In the genomic region with DNA sequence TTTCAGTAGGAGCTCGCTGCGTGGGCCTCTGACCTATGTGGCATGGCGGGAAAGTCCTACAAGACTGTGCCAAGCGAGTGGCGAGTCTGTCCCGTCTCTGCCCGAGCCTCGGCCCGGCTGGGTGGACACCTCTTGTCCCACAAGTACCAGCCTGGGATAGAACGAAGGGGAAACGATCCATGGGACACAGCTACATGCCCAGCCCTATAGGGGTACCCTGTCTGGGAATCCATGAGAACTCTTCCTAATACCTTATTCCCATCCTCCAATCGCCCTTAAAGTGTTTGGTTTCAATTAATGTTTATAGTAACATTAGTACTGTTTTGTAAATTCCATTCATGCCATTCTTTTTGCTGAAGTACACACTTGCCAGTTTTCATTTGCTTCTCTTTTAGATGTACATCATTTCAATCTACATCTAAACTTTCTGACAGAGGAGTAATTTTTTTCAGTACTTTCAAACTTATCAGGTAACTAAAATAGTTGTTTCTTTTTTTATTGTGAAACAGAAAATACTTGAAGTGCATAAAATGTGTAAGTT, we compare ENCODE assay signal across 8 cellular contexts. TPM values are rescaled to one million over a fixed set of nuclear protein-coding genes. Genes with fewer than 3 reads are reported as not detected.
A peak's percentile ranks its signal among the peaks of the same experiment; 100 is the strongest.
DNase-seq lines count a peak whose midpoint lies in the region; ATAC-seq, FAIRE-seq and TF ChIP-seq lines count a peak whose summit lies in the region.

No MANE protein-coding gene starts in this region.

- peak; percentile 55 for ATAC-seq in HepG2

- peak overlapping the region; percentile 54 for H3K27ac Mint-ChIP-seq in activated naive CD4-positive, alpha-beta T cell treated with anti-CD3 and anti-CD28 coated beads for 36 hours
- no peak overlapping the region for H3K27ac Mint-ChIP-seq in astrocyte (ENCODE audit: unreplicated experiment)

- H3K4me3 Mint-ChIP-seq in activated naive CD4-positive, alpha-beta T cell treated with anti-CD3 and anti-CD28 coated beads for 36 hours: no peak overlapping the region
- H3K4me3 Mint-ChIP-seq in astrocyte (ENCODE audit: unreplicated experiment): no peak overlapping the region

- H3K79me2 ChIP-seq in astrocyte (ENCODE audit: insufficient read depth, low read length) (peaks cover 36% of the 10 kb centered on the region), HepG2 (ENCODE audit: insufficient read depth, low read length) (peaks cover 8% of the 10 kb centered on the region)

- no peaks in the 10 kb centered on the region for H3K27me3 Mint-ChIP-seq in activated naive CD4-positive, alpha-beta T cell treated with anti-CD3 and anti-CD28 coated beads for 36 hours (ENCODE audit: low read depth)
- no peaks in the 10 kb centered on the region for H3K27me3 Mint-ChIP-seq in astrocyte (ENCODE audit: low read depth, unreplicated experiment)

- H3K4me3 ChIP-seq in astrocyte (ENCODE audit: insufficient read depth, low read depth, low read length) (peak overlapping the region; percentile 92), HepG2 (replicated peaks in 1 of 3; ENCODE audit: insufficient read depth in 1 of 3, low read depth in 2 of 3, low read length in 3 of 3) (peak overlapping the region; percentile 77 to 85 (median 84)), transverse colon (peak overlapping the region; percentile 9 to 84 (median 70))

- H4K20me1 ChIP-seq in astrocyte (ENCODE audit: insufficient read depth, low read length): no peaks in the 10 kb centered on the region
- no peaks in the 10 kb centered on the region for H4K20me1 ChIP-seq in HepG2 (ENCODE audit: insufficient read depth, low read length)

- H3K9me3 Mint-ChIP-seq in activated naive CD4-positive, alpha-beta T cell treated with anti-CD3 and anti-CD28 coated beads for 36 hours: peaks cover 43% of the 10 kb centered on the region
- peaks cover 34% of the 10 kb centered on the region for H3K9me3 Mint-ChIP-seq in astrocyte (ENCODE audit: unreplicated experiment)

- TF ChIP-seq CTCF in astrocyte (IDR thresholded peaks at IDR 0.05; ENCODE audit: insufficient read depth, low read depth, low read length): no peak
- no peak for TF ChIP-seq CTCF in HepG2 (CRISPR knock-in tag; IDR thresholded peaks at IDR 0.05)
- no peak for TF ChIP-seq CTCF in transverse colon (IDR thresholded peaks at IDR 0.05)

- BruUV-seq in HepG2 (replicated peaks; lab: Mats Ljungman, UMichigan): TSS peak; percentile 81

- in situ Hi-C loops in HepG2 (cut with HindIII; ENCODE audit: extremely low pct_ligation_motif_present, low pct_unique_long_range_greater_than_20kb): no loop called here
- in situ Hi-C loops in transverse colon (cut with MboI; ENCODE audit: low pct_ligation_motif_present in 1 of 4, low pct_unique_long_range_greater_than_20kb in 1 of 4, low sequenced_read_pairs in 3 of 4): no loop called here
- in situ Hi-C loops in KBM-7 (cut with MboI; ENCODE audit: low pct_unique_long_range_greater_than_20kb, low sequenced_read_pairs): no loop called here

- 5% methylated on average over 3 of the region's 12 CpGs for WGBS in HepG2 (ENCODE audit: low lambda C conversion rate)
- 34% methylated on average over 12 of the region's 12 CpGs; no CpG with 5 or more reads in 1 of the 2 donors for WGBS in transverse colon (ENCODE audit: low coverage in 1 of 2), 2 donors

- peak overlapping the region; percentile 89 for H3K9ac ChIP-seq in astrocyte (ENCODE audit: low read length)
- peak overlapping the region; percentile 82 for H3K9ac ChIP-seq in HepG2 (ENCODE audit: insufficient read depth, low read depth, low read length)

- DNase-seq in activated naive CD4-positive, alpha-beta T cell treated with anti-CD3 and anti-CD28 coated beads for 36 hours: no peak
- DNase-seq in activated naive CD4-positive, alpha-beta T cell treated with anti-CD3 and anti-CD28 coated beads, Interleukin-2, amount 50 U/mL, for 16 hours: no peak
- peak; percentile 15 for DNase-seq in astrocyte (ENCODE audit: low read depth)
- no peak for DNase-seq in HepG2 (ENCODE audit: low spot score)
- no peak for DNase-seq in transverse colon
- no peak for DNase-seq in KBM-7
- no peak for DNase-seq in stimulated activated CD4-positive, alpha-beta T cell treated with anti-CD3 and anti-CD28 coated beads, Interleukin-2, amount 100 ng/mL, for 48 hours
- no peak for DNase-seq in H4 (ENCODE audit: low spot score)

- peaks cover 4% of the 10 kb centered on the region for H3K4me1 ChIP-seq in astrocyte (ENCODE audit: insufficient read depth, low read length)
- H3K4me1 ChIP-seq in HepG2 (ENCODE audit: insufficient read depth, low read length): peaks cover 19% of the 10 kb centered on the region
- peaks cover 0 to 9% (median 9%) of the 10 kb centered on the region in 4 donors for H3K4me1 ChIP-seq in transverse colon

- H3K4me2 ChIP-seq in astrocyte (ENCODE audit: low read length) (peak overlapping the region; percentile 98), HepG2 (ENCODE audit: low read depth, low read length) (peak overlapping the region; percentile 79)

- CTCF ChIA-PET in activated naive CD4-positive, alpha-beta T cell treated with anti-CD3 and anti-CD28 coated beads for 36 hours (lab: Charles Lee): interaction anchor here (0.6 to 0.7 kb wide), 2 partner anchors 8 to 11 kb away, joined by 3 read pairs; no protein-coding TSS in a partner anchor
- CTCF ChIA-PET in HepG2 (lab: Yijun Ruan, JAX; ENCODE audit: low intra/inter-chr PET ratio, low total read pairs): no interaction called here

- H3K9me3 ChIP-seq in astrocyte (ENCODE audit: insufficient read depth, low read depth, low read length) (no peaks in the 10 kb centered on the region), HepG2 (ENCODE audit: low read length) (peaks cover 22% of the 10 kb centered on the region), transverse colon (peaks cover 23 to 29% of the 10 kb centered on the region in 2 donors)

- peak overlapping the region; percentile 80 for H3K27ac ChIP-seq in astrocyte (ENCODE audit: low read depth, low read length)
- H3K27ac ChIP-seq in HepG2 (ENCODE audit: extremely low read length, insufficient read depth, low read length): peak overlapping the region; percentile 86
- H3K27ac ChIP-seq in transverse colon: peak overlapping the region; percentile 89 to 92 (median 90)

- intact Hi-C loops in activated naive CD4-positive, alpha-beta T cell treated with anti-CD3 and anti-CD28 coated beads for 36 hours (cut with micrococcal nuclease): loop anchor here (1.0 to 10.0 kb wide), 6 partner anchors 11 to 311 kb away; a partner anchor contains a TSS
- intact Hi-C loops in HepG2 (cut with micrococcal nuclease; ENCODE audit: unreplicated experiment) (loop anchor here (1.0 to 5.0 kb wide), 3 partner anchors 11 to 267 kb away; a partner anchor contains a TSS), transverse colon (cut with DNase I; ENCODE audit: low total_unique reads) (no loop called here)

- POLR2A ChIA-PET in HepG2 (lab: Yijun Ruan, JAX): interaction anchor here (0.7 to 3.6 kb wide), 8 partner anchors 11 to 853 kb away, joined by 3 to 169 read pairs (median 8); a partner anchor contains a TSS

- H3K27me3 ChIP-seq in astrocyte (ENCODE audit: insufficient read depth, low read length) (no peaks in the 10 kb centered on the region), HepG2 (ENCODE audit: control insufficient read depth in 1 of 2, insufficient read depth in 2 of 2, low read length in 2 of 2) (no peaks in the 10 kb centered on the region; a peak in 1 of 5 replicates), transverse colon (no peaks in the 10 kb centered on the region)

- TF ChIP-seq EP300 in HepG2 (IDR thresholded peaks at IDR 0.05; ENCODE audit: low read depth in 2 of 2, low read length in 2 of 2): no peak
- no peak for TF ChIP-seq EP300 in HepG2 (CRISPR knock-in tag; IDR thresholded peaks at IDR 0.05; ENCODE audit: borderline replicate concordance)
- TF ChIP-seq EP300 in transverse colon (IDR thresholded peaks at IDR 0.05; ENCODE audit: low read depth): no peak

- H2AFZ ChIP-seq in astrocyte (ENCODE audit: low read depth, low read length): peak overlapping the region; percentile 98
- H2AFZ ChIP-seq in HepG2 (ENCODE audit: low read length): peak overlapping the region; percentile 28

- H3K4me1 Mint-ChIP-seq in activated naive CD4-positive, alpha-beta T cell treated with anti-CD3 and anti-CD28 coated beads for 36 hours (ENCODE audit: low read depth): peaks cover 7% of the 10 kb centered on the region
- H3K4me1 Mint-ChIP-seq in astrocyte (ENCODE audit: low read depth, unreplicated experiment): peaks cover 4% of the 10 kb centered on the region

- TF ChIP-seq POLR2A in HepG2 (IDR thresholded peaks at IDR 0.05; ENCODE audit: insufficient read depth in 1 of 2, low read depth in 2 of 2, low read length in 2 of 2): no peak
- TF ChIP-seq POLR2A in transverse colon (IDR thresholded peaks at IDR 0.05): no peak

- no peaks in the 10 kb centered on the region for H3K36me3 ChIP-seq in astrocyte (ENCODE audit: insufficient read depth, low read length)
- peaks cover 0 to under 1% of the 10 kb centered on the region in 2 experiments; a peak in 2 of 5 replicates for H3K36me3 ChIP-seq in HepG2 (replicated peaks in 1 of 2; ENCODE audit: control insufficient read depth in 1 of 2, insufficient read depth in 2 of 2, low read length in 2 of 2)
- peaks cover 0 to 17% (median 3%) of the 10 kb centered on the region in 4 donors for H3K36me3 ChIP-seq in transverse colon

- TF ChIP-seq RAD21 in HepG2 (CRISPR knock-in tag; IDR thresholded peaks at IDR 0.05): no peak

- peaks cover 58% of the 10 kb centered on the region for H3K36me3 Mint-ChIP-seq in activated naive CD4-positive, alpha-beta T cell treated with anti-CD3 and anti-CD28 coated beads for 36 hours (ENCODE audit: low read depth)
- H3K36me3 Mint-ChIP-seq in astrocyte (ENCODE audit: low read depth, unreplicated experiment): peaks cover 42% of the 10 kb centered on the region

- no peak for FAIRE-seq in astrocyte (lab: Jason Lieb, UNC)
- FAIRE-seq in HepG2 (lab: Jason Lieb, UNC): no peak

RNA-seq across cellular contexts. Expression of a gene that starts 0.7 kb away (rescaled TPM):
- 1 to 10 TPM; 4.9 to 5.2 TPM for total RNA-seq in activated naive CD4-positive, alpha-beta T cell treated with anti-CD3 and anti-CD28 coated beads for 36 hours
- total RNA-seq in astrocyte: 7.5 and 8.8 TPM in 2 replicates
- total RNA-seq in HepG2 (2016; rRNA removed; fragmentation: Illumina TruSeq; extraction: Trizol): 5.3 and 8.5 TPM in 2 replicates
- total RNA-seq in HepG2 (2016; cell fraction: cytosol; rRNA removed; fragmentation: Illumina TruSeq; extraction: Trizol; ENCODE audit: low read depth): 0.53 and 1.6 TPM in 2 replicates
- total RNA-seq in HepG2 (2016; cell fraction: insoluble cytoplasmic fraction; rRNA removed; fragmentation: Illumina TruSeq; extraction: Trizol): 5.9 and 7.8 TPM in 2 replicates
- total RNA-seq in HepG2 (2016; cell fraction: membrane; rRNA removed; fragmentation: Illumina TruSeq; extraction: Trizol): 2.3 and 2.4 TPM in 2 replicates
- total RNA-seq in HepG2 (2016; cell fraction: nucleus; rRNA removed; fragmentation: Illumina TruSeq; extraction: Trizol): 4.9 and 8.2 TPM in 2 replicates
- 1.3 and 1.4 TPM in 2 replicates for polyA plus RNA-seq in HepG2 (2011; rRNA removed)
- 1.1 and 1.6 TPM in 2 replicates for polyA plus RNA-seq in HepG2 (2011; cell fraction: cytosol; rRNA removed)
- 1.00 and 1.8 TPM in 2 replicates for polyA plus RNA-seq in HepG2 (2011; cell fraction: nucleus; rRNA removed)
- 2.2 and 3.4 TPM in 2 replicates for polyA plus RNA-seq in HepG2 (2012)
- polyA plus RNA-seq in HepG2 (2016; cell fraction: cytosol; fragmentation: Illumina TruSeq; extraction: Trizol; ENCODE audit: low read depth): 0.18 and 0.33 TPM in 2 replicates
- polyA plus RNA-seq in HepG2 (2016; cell fraction: insoluble cytoplasmic fraction; fragmentation: Illumina TruSeq; extraction: Trizol; ENCODE audit: low read depth): 3.4 TPM in 2 replicates
- polyA plus RNA-seq in HepG2 (2016; cell fraction: membrane; fragmentation: Illumina TruSeq; extraction: Trizol; ENCODE audit: low read depth): 0.36 and 0.84 TPM in 2 replicates
- polyA plus RNA-seq in HepG2 (2016; cell fraction: nucleus; fragmentation: Illumina TruSeq; extraction: Trizol; ENCODE audit: insufficient read depth, low read depth): 3.5 and 4.3 TPM in 2 replicates
- polyA minus RNA-seq in HepG2 (2011; rRNA and poly(A)+ RNA removed; ENCODE audit: low replicate concordance): 1.0 TPM in 1 of 2 replicates, not detected in the other
- polyA minus RNA-seq in HepG2 (2011; cell fraction: cytosol; rRNA and poly(A)+ RNA removed): 1.5 and 2.0 TPM in 2 replicates
- 10.2 and 13.6 TPM in 2 replicates for polyA minus RNA-seq in HepG2 (2011; cell fraction: nucleus; rRNA and poly(A)+ RNA removed)
- total RNA-seq in transverse colon: 1 to 10 TPM in 2 of 4 donors, under 1 TPM in 1, not detected in 1; 0.60 to 5.1 (median 4.8) TPM
- 0.27 and 1.2 TPM in 2 replicates for total RNA-seq in H4 (2014; rRNA removed; shearing (Covaris generic))

RNA-seq across cellular contexts. Expression of a gene that starts 11.8 kb away (rescaled TPM):
- 1 to 10 TPM; 3.0 to 3.6 TPM for total RNA-seq in activated naive CD4-positive, alpha-beta T cell treated with anti-CD3 and anti-CD28 coated beads for 36 hours
- total RNA-seq in astrocyte (3.6 and 4.8 TPM in 2 replicates), HepG2 (2016; rRNA removed; fragmentation: Illumina TruSeq; extraction: Trizol) (2.9 and 3.0 TPM in 2 replicates), transverse colon (1 to 10 TPM; 3.4 to 5.9 (median 4.7) TPM)
- 0.62 and 1.2 TPM in 2 replicates for total RNA-seq in HepG2 (2016; cell fraction: cytosol; rRNA removed; fragmentation: Illumina TruSeq; extraction: Trizol; ENCODE audit: low read depth)
- total RNA-seq in HepG2 (2016; cell fraction: insoluble cytoplasmic fraction; rRNA removed; fragmentation: Illumina TruSeq; extraction: Trizol): 3.0 and 3.7 TPM in 2 replicates
- total RNA-seq in HepG2 (2016; cell fraction: membrane; rRNA removed; fragmentation: Illumina TruSeq; extraction: Trizol): 1.2 and 1.3 TPM in 2 replicates
- 3.0 and 4.5 TPM in 2 replicates for total RNA-seq in HepG2 (2016; cell fraction: nucleus; rRNA removed; fragmentation: Illumina TruSeq; extraction: Trizol)
- 2.6 TPM in 2 replicates for polyA plus RNA-seq in HepG2 (2011; rRNA removed)
- polyA plus RNA-seq in HepG2 (2011; cell fraction: cytosol; rRNA removed): 0.86 and 1.6 TPM in 2 replicates
- 3.9 and 8.2 TPM in 2 replicates for polyA plus RNA-seq in HepG2 (2011; cell fraction: nucleus; rRNA removed)
- 2.7 and 3.4 TPM in 2 replicates for polyA plus RNA-seq in HepG2 (2012)
- polyA plus RNA-seq in HepG2 (2016; cell fraction: cytosol; fragmentation: Illumina TruSeq; extraction: Trizol; ENCODE audit: low read depth): 0.19 TPM in 1 of 2 replicates, not detected in the other
- polyA plus RNA-seq in HepG2 (2016; cell fraction: insoluble cytoplasmic fraction; fragmentation: Illumina TruSeq; extraction: Trizol; ENCODE audit: low read depth): 1.9 and 2.2 TPM in 2 replicates
- polyA plus RNA-seq in HepG2 (2016; cell fraction: membrane; fragmentation: Illumina TruSeq; extraction: Trizol; ENCODE audit: low read depth): 0.68 and 0.76 TPM in 2 replicates
- 5.4 and 5.8 TPM in 2 replicates for polyA plus RNA-seq in HepG2 (2016; cell fraction: nucleus; fragmentation: Illumina TruSeq; extraction: Trizol; ENCODE audit: insufficient read depth, low read depth)
- polyA minus RNA-seq in HepG2 (2011; rRNA and poly(A)+ RNA removed; ENCODE audit: low replicate concordance): 1.2 TPM in 1 of 2 replicates, not detected in the other
- 1.8 and 1.9 TPM in 2 replicates for polyA minus RNA-seq in HepG2 (2011; cell fraction: cytosol; rRNA and poly(A)+ RNA removed)
- polyA minus RNA-seq in HepG2 (2011; cell fraction: nucleus; rRNA and poly(A)+ RNA removed): 3.7 and 5.8 TPM in 2 replicates
- 0.08 and 0.64 TPM in 2 replicates for total RNA-seq in H4 (2014; rRNA removed; shearing (Covaris generic))
